1 cellular context compared by ENCODE assay signal in the genomic region with DNA sequence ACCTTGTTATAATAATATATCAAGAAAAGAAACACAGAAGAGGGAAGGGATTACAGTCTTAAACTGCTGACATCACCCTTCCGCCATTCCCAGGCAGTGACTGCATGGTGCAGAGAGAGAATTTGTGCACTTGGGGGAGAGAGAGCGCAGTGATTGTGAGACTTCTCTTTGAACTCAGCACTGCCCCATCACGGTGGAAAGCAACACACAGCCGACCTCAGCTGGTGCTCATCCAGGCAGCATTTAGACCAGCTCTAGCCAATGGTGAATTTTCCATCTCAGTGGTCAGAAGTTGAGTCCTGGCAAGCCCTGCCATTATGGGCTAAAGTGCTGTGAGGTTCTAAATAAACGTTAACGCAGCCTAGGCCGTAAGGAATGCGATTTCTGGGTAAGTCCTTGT.
TF ChIP-seq lines count a peak whose summit lies in the region.

No MANE protein-coding gene starts in this region.

TF ChIP-seq in H1, 55 proteins besides CTCF, POLR2A, EP300 and RAD21 (continued from another document):
- TF ChIP-seq RFX5 (IDR thresholded peaks at IDR 0.05; ENCODE audit: borderline replicate concordance, low read depth, low read length) (no peak), SIN3A (conservative IDR thresholded peaks at IDR 0.05 in 1 of 2, IDR thresholded peaks at IDR 0.05 in 1 of 2; ENCODE audit: low read depth in 1 of 2, low read length in 2 of 2) (no peak), RBBP5 (IDR thresholded peaks at IDR 0.05; ENCODE audit: borderline replicate concordance, low read depth, low read length) (no peak), TEAD4 (IDR thresholded peaks at IDR 0.05; ENCODE audit: low read depth, low read length) (no peak), PHF8 (conservative IDR thresholded peaks at IDR 0.05; ENCODE audit: low read depth, low read length) (no peak), TAF1 (IDR thresholded peaks at IDR 0.05; ENCODE audit: low read depth, low read length) (no peak), JUND (IDR thresholded peaks at IDR 0.05; ENCODE audit: low read length) (no peak), HDAC6 (IDR thresholded peaks at IDR 0.05; ENCODE audit: low read depth, low read length) (no peak), SIX5 (IDR thresholded peaks at IDR 0.05; ENCODE audit: low read depth, low read length) (no peak)
